In the genomic region with DNA sequence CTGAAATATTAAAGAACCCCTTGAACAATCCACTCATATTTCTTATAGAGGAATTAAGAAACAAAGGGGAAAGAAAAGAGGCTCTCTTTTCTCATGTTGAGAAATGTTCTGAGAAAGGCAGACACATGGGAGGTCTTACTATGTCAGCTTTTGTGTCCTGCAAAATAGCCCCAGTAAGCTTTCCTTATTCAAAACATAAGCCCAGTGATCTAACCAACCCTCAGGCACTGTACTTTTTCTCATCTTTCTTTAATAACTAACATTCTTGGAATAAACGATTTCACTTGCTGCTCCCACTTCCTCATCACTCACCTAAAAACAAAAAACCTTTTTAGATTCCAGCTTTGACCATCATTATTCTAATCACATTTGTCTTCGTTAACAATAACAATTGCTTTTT, we compare ENCODE assay signal across 21 cellular contexts.
DNase-seq lines count a peak whose midpoint lies in the region; ATAC-seq, FAIRE-seq and TF ChIP-seq lines count a peak whose summit lies in the region.
"Had no signal": no experiment of that assay in that cellular context is flagged by ENCODE, and none has a peak within 500 bp of the region (broad histone marks: within the 10 kb centered on the region; RNA-seq: fewer than 3 reads in every experiment).

No MANE protein-coding gene starts in this region.

- DNase-seq in SK-N-SH: no peak
- no peak for DNase-seq in SK-N-MC (ENCODE audit: low read depth, low spot score)
- peak; percentile 24 for DNase-seq in fibroblast of gingiva (ENCODE audit: low read depth)
- DNase-seq in smooth muscle cell (lab: John Stamatoyannopoulos, UW; ENCODE audit: unreplicated experiment): no peak
- no peak for DNase-seq in superior temporal gyrus (ENCODE audit: extremely low spot score)
- no peak for DNase-seq in aorta
- no peak for DNase-seq in HTR-8/SVneo (ENCODE audit: insufficient read length, low spot score)
- DNase-seq: CD8-positive, alpha-beta memory T cell; DMS79 treated with DMSO at 0.1 percent for 48 hours; MG63; NCI-H1092; NCI-H1694; NCI-H2107; NCI-H226; NCI-H526; PC-9 had no signal

- TF ChIP-seq CTCF in SK-N-SH (IDR thresholded peaks at IDR 0.05) (no peak), smooth muscle cell (IDR thresholded peaks at IDR 0.05; ENCODE audit: borderline replicate concordance, insufficient read depth, poor library complexity, severe bottlenecking) (no peak)

- WGBS in SK-N-SH (ENCODE audit: low lambda C conversion rate): 24% methylated on average over 2 of the region's 2 CpGs
- WGBS in smooth muscle cell (ENCODE audit: low lambda C conversion rate): 53% methylated on average over 2 of the region's 2 CpGs
- 54 to 67% methylated on average over 2 of the region's 2 CpGs for WGBS in aorta, 2 donors

- no peak for FAIRE-seq in HTR-8/SVneo (lab: Jason Lieb, UNC)
- FAIRE-seq: HepG2 had no signal

- H3K4me2 ChIP-seq in SK-N-SH (no peak overlapping the region), smooth muscle cell (peak overlapping the region; percentile 29)
- H3K4me2 ChIP-seq: KMS-11, PC-9 had no signal

- TF ChIP-seq EP300 in SK-N-SH (IDR thresholded peaks at IDR 0.05; ENCODE audit: borderline replicate concordance in 1 of 2, low read depth in 1 of 2, low read length in 1 of 2): no peak

- H3K27me3 ChIP-seq in SK-N-SH (ENCODE audit: insufficient read depth) (no peaks in the 10 kb centered on the region; the same call in 1 of the 2 replicates), smooth muscle cell (ENCODE audit: low read depth) (no peaks in the 10 kb centered on the region), aorta (ENCODE audit: control insufficient read depth in 1 of 2, insufficient read depth in 2 of 2, low read length in 1 of 2) (no peaks in the 10 kb centered on the region)
- H3K27me3 ChIP-seq: MG63 had no signal

- H3K79me2 ChIP-seq in SK-N-SH (ENCODE audit: insufficient read depth): no peaks in the 10 kb centered on the region
- no peaks in the 10 kb centered on the region for H3K79me2 ChIP-seq in smooth muscle cell (ENCODE audit: low read depth)

- intact Hi-C loops in aorta (cut with DNase I): no loop called here

- CTCF ChIA-PET in SK-N-SH (lab: Yijun Ruan, JAX): interaction anchor here (0.6 to 3.5 kb wide), 6 partner anchors 14 to 349 kb away, joined by 3 to 16 read pairs (median 4); no protein-coding TSS in a partner anchor

- H3F3A ChIP-seq in SK-N-SH (replicated peaks; ENCODE audit: insufficient read depth): no peaks in the 10 kb centered on the region
- no peaks in the 10 kb centered on the region for H3F3A ChIP-seq in smooth muscle cell (ENCODE audit: low read depth)

- no peaks in the 10 kb centered on the region for H3K9me2 ChIP-seq in SK-N-SH

- TF ChIP-seq RAD21 in SK-N-SH (IDR thresholded peaks at IDR 0.05; ENCODE audit: low read length): no peak

- H4K20me1 ChIP-seq in SK-N-SH (ENCODE audit: insufficient read depth) (no peaks in the 10 kb centered on the region), smooth muscle cell (ENCODE audit: low read depth) (no peaks in the 10 kb centered on the region)

- ATAC-seq in SK-N-SH treated with all-trans-retinoic acid at 6 μM for 48 hours (no peak), aorta (ENCODE audit: low FRiP score) (no peak)
- ATAC-seq: HepG2 had no signal

- H3K36me3 ChIP-seq in SK-N-SH (replicated peaks in 1 of 2; ENCODE audit: control insufficient read depth in 1 of 2, insufficient read depth in 2 of 2, low read length in 1 of 2): no peaks in the 10 kb centered on the region
- H3K36me3 ChIP-seq in SK-N-MC (ENCODE audit: insufficient read depth, low read length): no peaks in the 10 kb centered on the region
- no peaks in the 10 kb centered on the region for H3K36me3 ChIP-seq in smooth muscle cell (ENCODE audit: low read depth)
- no peaks in the 10 kb centered on the region for H3K36me3 ChIP-seq in aorta (ENCODE audit: control insufficient read depth in 1 of 2, insufficient read depth in 2 of 2, low read length in 1 of 2)
- H3K36me3 ChIP-seq: MG63, SJSA1 had no signal

- no peak overlapping the region for H3K27ac ChIP-seq in SK-N-SH (ENCODE audit: low read depth in 2 of 2, low read length in 1 of 2)
- H3K27ac ChIP-seq in SK-N-MC: no peak overlapping the region
- no peak overlapping the region for H3K27ac ChIP-seq in smooth muscle cell (ENCODE audit: low read depth)
- no peak overlapping the region for H3K27ac ChIP-seq in aorta (ENCODE audit: low read depth in 1 of 2, low read length in 2 of 2)
- H3K27ac ChIP-seq: 22Rv1, KMS-11, PC-9, SJSA1 had no signal

- H2AFZ ChIP-seq in SK-N-SH (ENCODE audit: low read depth): 0 out of 2 replicates have a peak overlapping the region, but pooled peaks have one; percentile 3
- H2AFZ ChIP-seq in smooth muscle cell (ENCODE audit: low read depth): peak overlapping the region; percentile 45
- H2AFZ ChIP-seq: PC-9 had no signal

- no peaks in the 10 kb centered on the region for H3K4me1 ChIP-seq in SK-N-SH (ENCODE audit: control insufficient read depth in 1 of 2, insufficient read depth in 2 of 2, low read depth in 1 of 2, low read length in 1 of 2)
- peaks cover 11% of the 10 kb centered on the region for H3K4me1 ChIP-seq in smooth muscle cell (ENCODE audit: low read depth)
- H3K4me1 ChIP-seq in aorta (ENCODE audit: control insufficient read depth in 1 of 2, insufficient read depth in 2 of 2, low read length in 2 of 2): no peaks in the 10 kb centered on the region

- POLR2A ChIA-PET in SK-N-SH (lab: Yijun Ruan, JAX): no interaction called here

- H3K9me3 ChIP-seq in SK-N-SH (no peaks in the 10 kb centered on the region), SK-N-MC (ENCODE audit: low read depth, low read length) (no peaks in the 10 kb centered on the region), smooth muscle cell (replicated peaks; ENCODE audit: low read depth) (no peaks in the 10 kb centered on the region), aorta (ENCODE audit: control insufficient read depth, low read length) (no peaks in the 10 kb centered on the region)
- H3K9me3 ChIP-seq: MG63, SJSA1 had no signal

- no peak overlapping the region for H3K4me3 ChIP-seq in SK-N-SH (ENCODE audit: low read depth in 2 of 2, low read length in 1 of 2)
- peak overlapping the region; percentile 8; the same call in 1 of the 2 replicates for H3K4me3 ChIP-seq in SK-N-MC
- no peak overlapping the region for H3K4me3 ChIP-seq in smooth muscle cell
- no peak overlapping the region for H3K4me3 ChIP-seq in aorta (ENCODE audit: low read length in 2 of 2)
- H3K4me3 ChIP-seq: MG63, PC-9, SJSA1 had no signal

- H3K9ac ChIP-seq in SK-N-SH: no peak overlapping the region
- H3K9ac ChIP-seq in SK-N-MC (ENCODE audit: insufficient read length): peak overlapping the region; percentile 39
- no peak overlapping the region for H3K9ac ChIP-seq in smooth muscle cell (ENCODE audit: low read depth)
- H3K9ac ChIP-seq: KMS-11 had no signal

TF ChIP-seq in SK-N-SH, 30 proteins besides CTCF, POLR2A, EP300 and RAD21 (continues in another document):
- TF ChIP-seq SIN3A (IDR thresholded peaks at IDR 0.05; ENCODE audit: borderline replicate concordance, low read depth, low read length) (no peak), NRF1 (IDR thresholded peaks at IDR 0.05; ENCODE audit: low read depth, low read length) (no peak), EZH2phosphoT487 (IDR thresholded peaks at IDR 0.05; ENCODE audit: borderline replicate concordance, low read depth) (no peak), JUND (IDR thresholded peaks at IDR 0.05) (no peak), CHD2 (IDR thresholded peaks at IDR 0.05; ENCODE audit: low read length, partially characterized antibody) (no peak), USF2 (IDR thresholded peaks at IDR 0.05; ENCODE audit: borderline replicate concordance, low read depth, low read length) (no peak), GATA2 (CRISPR knock-in tag; IDR thresholded peaks at IDR 0.05) (no peak), MEF2A (IDR thresholded peaks at IDR 0.05; ENCODE audit: borderline replicate concordance, low read depth) (no peak)

TF ChIP-seq in SK-N-SH treated with all-trans-retinoic acid at 6 μM for 48 hours, 23 proteins besides CTCF, POLR2A, EP300 and RAD21 (continues in another document):
- no peak for TF ChIP-seq ZNF70 (CRISPR knock-in tag; IDR thresholded peaks at IDR 0.05)
- no peak for TF ChIP-seq SNAI2 (CRISPR knock-in tag; IDR thresholded peaks at IDR 0.05)
- no peak for TF ChIP-seq ZNF565 (CRISPR knock-in tag; conservative IDR thresholded peaks at IDR 0.05; ENCODE audit: low read depth)
- TF ChIP-seq RARB (CRISPR knock-in tag; IDR thresholded peaks at IDR 0.05): no peak
- TF ChIP-seq ISL1 (CRISPR knock-in tag; IDR thresholded peaks at IDR 0.05): no peak
- no peak for TF ChIP-seq TCF4 (CRISPR knock-in tag; IDR thresholded peaks at IDR 0.05; ENCODE audit: borderline replicate concordance)
- TF ChIP-seq PATZ1 (CRISPR knock-in tag; IDR thresholded peaks at IDR 0.05; ENCODE audit: borderline replicate concordance): no peak
- TF ChIP-seq OSR1 (CRISPR knock-in tag; IDR thresholded peaks at IDR 0.05): no peak
- no peak for TF ChIP-seq POU6F1 (CRISPR knock-in tag; IDR thresholded peaks at IDR 0.05; ENCODE audit: borderline replicate concordance, low read depth)
- TF ChIP-seq TOX (CRISPR knock-in tag; IDR thresholded peaks at IDR 0.05; ENCODE audit: borderline replicate concordance): no peak
